Comparison of ENCODE assay signal across 22 cellular contexts in the genomic region with DNA sequence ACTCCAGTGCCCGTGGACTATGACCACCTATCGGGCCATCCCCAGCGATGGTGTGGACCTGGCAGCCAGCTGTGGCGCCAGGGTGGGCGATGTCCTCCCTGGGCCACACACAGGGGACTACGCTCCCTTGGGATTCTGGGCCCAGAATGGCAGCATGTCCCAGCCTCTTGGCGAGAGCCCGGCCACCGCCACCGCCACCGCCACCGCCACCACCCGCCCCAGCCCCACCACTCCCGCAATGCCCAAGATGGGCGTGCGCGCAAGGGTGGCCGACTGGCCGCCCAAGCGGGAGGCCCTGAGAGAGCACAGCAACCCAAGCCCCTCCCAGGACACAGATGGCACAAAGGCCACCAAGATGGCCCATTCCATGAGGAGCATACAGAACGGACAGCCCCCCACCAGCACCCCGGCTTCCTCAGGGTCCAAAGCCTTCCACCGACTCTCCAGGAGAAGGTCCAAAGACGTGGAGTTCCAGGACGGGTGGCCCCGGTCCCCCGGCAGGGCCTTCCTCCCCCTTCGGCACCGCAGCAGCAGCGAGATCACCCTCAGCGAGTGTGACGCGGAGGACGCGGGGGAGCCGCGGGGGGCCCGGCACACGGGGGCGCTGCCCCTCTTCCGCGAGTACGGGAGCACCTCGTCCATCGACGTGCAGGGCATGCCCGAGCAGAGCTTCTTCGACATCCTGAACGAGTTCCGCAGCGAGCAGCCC.
DNase-seq lines count a peak whose midpoint lies in the region; ATAC-seq, FAIRE-seq and TF ChIP-seq lines count a peak whose summit lies in the region.
"Had no signal": no experiment of that assay in that cellular context is flagged by ENCODE, and none has a peak within 500 bp of the region (broad histone marks: within the 10 kb centered on the region; RNA-seq: fewer than 3 reads in every experiment).

No MANE protein-coding gene starts in this region.

- H3K9me3 ChIP-seq in HCT116 (ENCODE audit: control insufficient read depth in 1 of 2, insufficient read depth in 1 of 2, low read depth in 1 of 2, low read length in 2 of 2) (no peaks in the 10 kb centered on the region), endothelial cell of umbilical vein (replicated peaks; ENCODE audit: control insufficient read depth, insufficient read depth, low read length) (no peaks in the 10 kb centered on the region), testis (no peaks in the 10 kb centered on the region)
- H3K9me3 ChIP-seq: MG63 had no signal

- no peak overlapping the region for H3K9ac ChIP-seq in HCT116 (ENCODE audit: low read length)
- no peak overlapping the region for H3K9ac ChIP-seq in endothelial cell of umbilical vein (replicated peaks; ENCODE audit: extremely low read depth, insufficient read depth, low read length)

- H3K36me3 Mint-ChIP-seq in Calu3 (ENCODE audit: insufficient read depth, unreplicated experiment), result peaks cover 28% of the 10 kb centered on the region

- POLR2A ChIA-PET in HCT116 (lab: Charles Lee), result no interaction called here
- POLR2A ChIA-PET in endothelial cell of umbilical vein (lab: Charles Lee), result no interaction called here

- no peaks in the 10 kb centered on the region for H3K27me3 ChIP-seq in HCT116 (ENCODE audit: insufficient read depth, low read length)
- H3K27me3 ChIP-seq in endothelial cell of umbilical vein (ENCODE audit: control insufficient read depth in 2 of 2, insufficient read depth in 2 of 2, low read length in 2 of 2), result no peaks in the 10 kb centered on the region
- no peaks in the 10 kb centered on the region for H3K27me3 ChIP-seq in testis
- H3K27me3 ChIP-seq: MG63, SJCRH30 had no signal

- no peak for TF ChIP-seq RAD21 in HCT116 (IDR thresholded peaks at IDR 0.05; ENCODE audit: low read depth)

- peaks cover 0 to 5% of the 10 kb centered on the region in 2 experiments; a peak in 2 of 4 replicates for H3K36me3 ChIP-seq in HCT116 (ENCODE audit: control insufficient read depth in 1 of 2, insufficient read depth in 2 of 2, low read length in 2 of 2)
- H3K36me3 ChIP-seq in endothelial cell of umbilical vein (ENCODE audit: control insufficient read depth in 2 of 2, extremely low read depth in 1 of 2, insufficient read depth in 2 of 2, low read length in 2 of 2), result peaks cover 0 to 5% of the 10 kb centered on the region in 2 experiments
- no peaks in the 10 kb centered on the region for H3K36me3 ChIP-seq in testis (ENCODE audit: low read depth, missing control alignments)

- DNase-seq in Calu3 (no peak), HCT116 (ENCODE audit: low read depth, low spot score) (no peak), endothelial cell of umbilical vein (ENCODE audit: low read depth, low spot score) (no peak), testis (no peak), DMS153 treated with DMSO at 0.1 percent for 48 hours (lab: John Stamatoyannopoulos, UW; ENCODE audit: unreplicated experiment) (no peak)
- no peak for DNase-seq in activated T-cell treated with anti-CD3 and anti-CD28 coated beads, Interleukin-2, amount 50 U/mL, for 48 hours
- DNase-seq: ACHN; C1 segment of cervical spinal cord; CD8-positive, alpha-beta memory T cell; DMS79; MG63; NCI-H1417 treated with DMSO at 0.1 percent for 48 hours; NCI-H187; NCI-H446 treated with DMSO at 0.1 percent for 48 hours; NCI-H526 treated with DMSO at 0.1 percent for 48 hours; OCI-M1; SJCRH30 had no signal

- no peaks in the 10 kb centered on the region for H3K79me2 ChIP-seq in HCT116 (ENCODE audit: insufficient read depth, low read length)
- H3K79me2 ChIP-seq in endothelial cell of umbilical vein (ENCODE audit: control insufficient read depth, insufficient read depth, low read length), result no peaks in the 10 kb centered on the region

- ATAC-seq in HCT116, result no peak
- no peak for ATAC-seq in GM19035 (IDR thresholded peaks at IDR 0.05; ENCODE audit: unreplicated experiment)
- ATAC-seq: K562 had no signal

- TF ChIP-seq POLR2A in HCT116 (IDR thresholded peaks at IDR 0.05; ENCODE audit: borderline replicate concordance, extremely low read depth, insufficient read depth, insufficient read length), result no peak
- TF ChIP-seq POLR2A in endothelial cell of umbilical vein (IDR thresholded peaks at IDR 0.05; ENCODE audit: low read depth, low read length), result no peak
- TF ChIP-seq POLR2A in testis (IDR thresholded peaks at IDR 0.05), result no peak

- H3K9me3 Mint-ChIP-seq in Calu3 (ENCODE audit: low read depth, unreplicated experiment), result no peaks in the 10 kb centered on the region
- H3K9me3 Mint-ChIP-seq: CD8-positive, alpha-beta memory T cell had no signal

- CTCF ChIA-PET in Calu3 (lab: Charles Lee), result no interaction called here
- CTCF ChIA-PET in HCT116 (lab: Charles Lee), result no interaction called here
- CTCF ChIA-PET in endothelial cell of umbilical vein (lab: Charles Lee), result interaction anchor here (2.8 kb wide), 1 partner anchor 179 kb away, joined by 22 read pairs; no protein-coding TSS in a partner anchor

- RAD21 ChIA-PET in HCT116 (lab: Charles Lee; ENCODE audit: low non-redundant PET in 1 of 2, low total read pairs in 2 of 2, uncharacterized antibody in 2 of 2, unreplicated experiment in 2 of 2), result no interaction called here

- H3K27ac Mint-ChIP-seq in Calu3 (ENCODE audit: unreplicated experiment), result no peak overlapping the region

- H2AFZ ChIP-seq in HCT116 (ENCODE audit: low read depth, low read length, poor library complexity, severe bottlenecking) (no peak overlapping the region), endothelial cell of umbilical vein (ENCODE audit: low read depth, low read length) (no peak overlapping the region)

- H3K9me2 ChIP-seq in HCT116 (ENCODE audit: insufficient read depth), result no peaks in the 10 kb centered on the region

- H3K27ac ChIP-seq in HCT116 (ENCODE audit: low read depth, low read length) (no peak overlapping the region), endothelial cell of umbilical vein (ENCODE audit: insufficient read depth, low read depth, low read length) (no peak overlapping the region), testis (no peak overlapping the region)
- H3K27ac ChIP-seq: SJCRH30 had no signal

- H4K20me1 ChIP-seq in HCT116 (ENCODE audit: insufficient read depth) (no peaks in the 10 kb centered on the region), endothelial cell of umbilical vein (replicated peaks; ENCODE audit: control insufficient read depth, extremely low read depth, insufficient read depth, low read length) (no peaks in the 10 kb centered on the region)

- no peak overlapping the region for H3K4me3 Mint-ChIP-seq in Calu3 (ENCODE audit: low read depth, unreplicated experiment)
- H3K4me3 Mint-ChIP-seq: CD8-positive, alpha-beta memory T cell had no signal

- H3K4me1 ChIP-seq in HCT116 (ENCODE audit: control insufficient read depth in 1 of 2, insufficient read depth in 2 of 2, low read length in 2 of 2) (peaks cover 0 to 9% of the 10 kb centered on the region in 2 experiments; a peak in 2 of 4 replicates), endothelial cell of umbilical vein (ENCODE audit: control insufficient read depth, extremely low read depth, insufficient read depth, low read length) (peaks cover 14% of the 10 kb centered on the region), testis (no peaks in the 10 kb centered on the region)

- intact Hi-C loops in Calu3 (cut with micrococcal nuclease; ENCODE audit: unreplicated experiment) (loop anchor here (5.0 kb wide), 1 partner anchor 179 kb away; no protein-coding TSS in a partner anchor), HCT116 (cut with micrococcal nuclease) (no loop called here), endothelial cell of umbilical vein (cut with micrococcal nuclease) (no loop called here), testis (cut with DNase I; ENCODE audit: low total_unique reads) (no loop called here)

- TSS peak; percentile 45 for BruUV-seq in Calu3 (replicated peaks; lab: Mats Ljungman, UMichigan)
- TSS peak; percentile 42 for BruUV-seq in HCT116 (replicated peaks; lab: Mats Ljungman, UMichigan)
- TSS peak; percentile 41 for BruUV-seq in endothelial cell of umbilical vein (replicated peaks; lab: Mats Ljungman, UMichigan)

- no peaks in the 10 kb centered on the region for H3K27me3 Mint-ChIP-seq in Calu3 (ENCODE audit: unreplicated experiment)
- H3K27me3 Mint-ChIP-seq: CD8-positive, alpha-beta memory T cell had no signal

- dilution Hi-C loops in endothelial cell of umbilical vein (cut with MboI; ENCODE audit: extremely low pct_ligation_motif_present, low sequenced_read_pairs), result no loop called here

- H3K4me3 ChIP-seq in HCT116 (replicated peaks in 1 of 2; ENCODE audit: low read depth in 1 of 2, low read length in 2 of 2) (no peak overlapping the region), endothelial cell of umbilical vein (replicated peaks in 1 of 3; ENCODE audit: insufficient read depth in 1 of 3, low read depth in 1 of 3, low read length in 3 of 3) (no peak overlapping the region), testis (peak overlapping the region; percentile 7 to 50)
- H3K4me3 ChIP-seq: K562, MG63, SJCRH30 had no signal

- H3K4me2 ChIP-seq in HCT116 (ENCODE audit: low read length) (no peak overlapping the region), endothelial cell of umbilical vein (ENCODE audit: insufficient read depth, low read length) (no peak overlapping the region)

- WGBS in testis, 2 donors, result 91 to 94% methylated on average over 33 to 50 of the region's 51 CpGs

- no peak for FAIRE-seq in endothelial cell of umbilical vein (lab: Jason Lieb, UNC)
- FAIRE-seq: GM18507, H1, K562, RCC 7860 had no signal

- peaks cover 17% of the 10 kb centered on the region for H3K4me1 Mint-ChIP-seq in Calu3 (ENCODE audit: low read depth, unreplicated experiment)

- no peak for TF ChIP-seq CTCF in Calu3 (IDR thresholded peaks at IDR 0.05; ENCODE audit: unreplicated experiment)
- TF ChIP-seq CTCF in HCT116 (IDR thresholded peaks at IDR 0.05 in 2 of 3, conservative IDR thresholded peaks at IDR 0.05 in 1 of 3; ENCODE audit: borderline replicate concordance in 1 of 3, insufficient read depth in 1 of 3, low read depth in 2 of 3, low read length in 2 of 3), result no peak
- TF ChIP-seq CTCF in endothelial cell of umbilical vein (IDR thresholded peaks at IDR 0.05; ENCODE audit: extremely low read depth in 1 of 2, insufficient read depth in 1 of 2, low read depth in 1 of 2, low read length in 2 of 2), result no peak
- no peak for TF ChIP-seq CTCF in testis (IDR thresholded peaks at IDR 0.05)

- H3K9me1 ChIP-seq in endothelial cell of umbilical vein (replicated peaks; ENCODE audit: control insufficient read depth, extremely low read depth, insufficient read depth, low read length), result no peaks in the 10 kb centered on the region

TF ChIP-seq in HCT116, 20 proteins besides CTCF, POLR2A, EP300 and RAD21 (continues in another document):
- TF ChIP-seq JUND (IDR thresholded peaks at IDR 0.05), result no peak
- no peak for TF ChIP-seq ZNF274 (IDR thresholded peaks at IDR 0.05; ENCODE audit: low read depth, low read length)

TF ChIP-seq in endothelial cell of umbilical vein, 7 proteins besides CTCF, POLR2A, EP300 and RAD21 (continues in another document):
- TF ChIP-seq FOS (IDR thresholded peaks at IDR 0.05; ENCODE audit: borderline replicate concordance, insufficient read depth, low read length) (no peak), POLR2AphosphoS5 (IDR thresholded peaks at IDR 0.05; ENCODE audit: insufficient read depth, low read depth, low read length) (no peak), JUN (IDR thresholded peaks at IDR 0.05; ENCODE audit: borderline replicate concordance, insufficient read depth, insufficient read length, low read depth) (no peak), GATA2 (IDR thresholded peaks at IDR 0.05; ENCODE audit: insufficient read depth, insufficient read length, low read depth, low read length) (no peak), EZH2 (IDR thresholded peaks at IDR 0.05; ENCODE audit: borderline replicate concordance, low read depth, low read length, severe bottlenecking) (no peak)

Comparison
In these comparisons a context has a peak if more than half of its experiments do, and no peak if none do; other contexts are left out.
1. H3K4me3 ChIP-seq: peak in testis (2 of 2); none in HCT116 (0 of 2) and endothelial cell of umbilical vein (0 of 3).